In genomic region chr2:46764547-46764946, GRCh38 we compare ENCODE assay signal across 21 cellular contexts.
DNase-seq lines count a peak whose midpoint lies in the region; ATAC-seq, FAIRE-seq and TF ChIP-seq lines count a peak whose summit lies in the region.
"Had no signal": no experiment of that assay in that cellular context is flagged by ENCODE, and none has a peak within 500 bp of the region (broad histone marks: within the 10 kb centered on the region; RNA-seq: fewer than 3 reads in every experiment).

No MANE protein-coding gene starts in this region.

- TF ChIP-seq POLR2A in HepG2 (IDR thresholded peaks at IDR 0.05; ENCODE audit: insufficient read depth in 1 of 2, low read depth in 2 of 2, low read length in 2 of 2) (no peak), right lobe of liver (IDR thresholded peaks at IDR 0.05) (no peak), IMR-90 (IDR thresholded peaks at IDR 0.05; ENCODE audit: low read depth, low read length) (no peak), GM12878 (IDR thresholded peaks at IDR 0.05; ENCODE audit: low read depth, low read length) (no peak)

- BruUV-seq in HepG2 (replicated peaks; lab: Mats Ljungman, UMichigan) (TSS peak; percentile 15), IMR-90 (replicated peaks; lab: Mats Ljungman, UMichigan) (no TSS peak), GM12878 (replicated peaks; lab: Mats Ljungman, UMichigan) (TSS peak; percentile 42)

- H3K27me3 ChIP-seq in HepG2 (ENCODE audit: control insufficient read depth in 1 of 2, insufficient read depth in 2 of 2, low read length in 2 of 2): no peaks in the 10 kb centered on the region
- H3K27me3 ChIP-seq in right lobe of liver: no peaks in the 10 kb centered on the region
- H3K27me3 ChIP-seq in IMR-90 (ENCODE audit: control insufficient read depth, insufficient read depth, low read length): no peaks in the 10 kb centered on the region
- no peaks in the 10 kb centered on the region for H3K27me3 ChIP-seq in GM12878 (replicated peaks in 1 of 2; ENCODE audit: control insufficient read depth in 2 of 2, insufficient read depth in 2 of 2, low read length in 1 of 2)

- FAIRE-seq in HepG2 (lab: Jason Lieb, UNC) (no peak), GM12878 (lab: Jason Lieb, UNC) (no peak), kidney (lab: Jason Lieb, UNC) (no peak)
- FAIRE-seq: D721Med, G401.6, GM12892, GM18507 had no signal

- no peak overlapping the region for H2AK9ac ChIP-seq in IMR-90 (replicated peaks; ENCODE audit: low read depth, low read length, poor library complexity)

- POLR2A ChIA-PET in HepG2 (lab: Yijun Ruan, JAX): interaction anchor here (1.1 kb wide), 1 partner anchor 16 kb away, joined by 3 read pairs; no protein-coding TSS in a partner anchor
- POLR2A ChIA-PET in IMR-90 (lab: Charles Lee; ENCODE audit: unreplicated experiment): no interaction called here
- POLR2A ChIA-PET in GM12878 (lab: Charles Lee): no interaction called here

- H3K4me3 ChIP-seq in HepG2 (replicated peaks in 1 of 3; ENCODE audit: insufficient read depth in 1 of 3, low read depth in 2 of 3, low read length in 3 of 3): no peak overlapping the region
- no peak overlapping the region for H3K4me3 ChIP-seq in right lobe of liver
- H3K4me3 ChIP-seq in IMR-90 (ENCODE audit: insufficient read depth, low read depth, low read length): no peak overlapping the region
- no peak overlapping the region for H3K4me3 ChIP-seq in GM12878
- no peak overlapping the region for H3K4me3 ChIP-seq in kidney (ENCODE audit: low read length in 2 of 2)
- H3K4me3 ChIP-seq: GM23338 had no signal

- RAD21 ChIA-PET in GM12878 (lab: Charles Lee; ENCODE audit: unreplicated experiment): no interaction called here

- H2AFZ ChIP-seq in HepG2 (ENCODE audit: low read length) (no peak overlapping the region), IMR-90 (replicated peaks; ENCODE audit: low read length, poor library complexity) (no peak overlapping the region), GM12878 (ENCODE audit: control insufficient read depth, low read depth, low read length) (no peak overlapping the region)
- H2AFZ ChIP-seq: GM23338 had no signal

- no peaks in the 10 kb centered on the region for H3K9me3 ChIP-seq in HepG2 (ENCODE audit: low read length)
- no peaks in the 10 kb centered on the region for H3K9me3 ChIP-seq in right lobe of liver
- no peaks in the 10 kb centered on the region for H3K9me3 ChIP-seq in IMR-90 (ENCODE audit: control insufficient read depth, insufficient read depth, low read length)
- no peaks in the 10 kb centered on the region for H3K9me3 ChIP-seq in GM12878 (replicated peaks; ENCODE audit: control insufficient read depth, insufficient read depth, low read length)
- H3K9me3 ChIP-seq in kidney (ENCODE audit: control insufficient read depth in 1 of 2, low read length in 2 of 2): no peaks in the 10 kb centered on the region
- H3K9me3 ChIP-seq: Caco-2 had no signal

- no peak overlapping the region for H2AK5ac ChIP-seq in IMR-90 (ENCODE audit: low read depth, low read length)

- peaks cover 20 to 60% of the 10 kb centered on the region in 2 experiments for H3K79me1 ChIP-seq in IMR-90 (ENCODE audit: low read depth in 1 of 2, low read length in 2 of 2)

- no peak overlapping the region for H4K8ac ChIP-seq in IMR-90 (ENCODE audit: low read depth in 2 of 2, low read length in 2 of 2)

- H3K9ac ChIP-seq in HepG2 (ENCODE audit: insufficient read depth, low read depth, low read length) (no peak overlapping the region), IMR-90 (ENCODE audit: low read depth, low read length) (no peak overlapping the region), GM12878 (ENCODE audit: control insufficient read depth, insufficient read depth, low read length) (no peak overlapping the region), kidney (ENCODE audit: low read length in 2 of 2) (no peak overlapping the region)

- dilution Hi-C loops in IMR-90 (cut with HindIII; ENCODE audit: low sequenced_read_pairs, unreplicated experiment): no loop called here

- no peak overlapping the region for H3K4me2 ChIP-seq in HepG2 (ENCODE audit: low read depth, low read length)
- no peak overlapping the region for H3K4me2 ChIP-seq in IMR-90 (ENCODE audit: low read depth, low read length)
- H3K4me2 ChIP-seq in GM12878 (ENCODE audit: control insufficient read depth, insufficient read depth): no peak overlapping the region
- H3K4me2 ChIP-seq: GM23338 had no signal

- H3K9me1 ChIP-seq in IMR-90 (ENCODE audit: insufficient read depth, low read length): peaks cover 9% of the 10 kb centered on the region; the same call in 1 of the 2 replicates

- CTCF ChIA-PET in HepG2 (lab: Yijun Ruan, JAX; ENCODE audit: low intra/inter-chr PET ratio, low total read pairs) (no interaction called here), IMR-90 (lab: Yijun Ruan, JAX) (no interaction called here), GM12878 (lab: Yijun Ruan, JAX) (interaction anchor here (0.9 kb wide), 1 partner anchor 15 kb away, joined by 5 read pairs; no protein-coding TSS in a partner anchor)

- H3K27ac ChIP-seq in HepG2 (ENCODE audit: extremely low read length, insufficient read depth, low read length) (no peak overlapping the region), right lobe of liver (no peak overlapping the region), IMR-90 (ENCODE audit: insufficient read depth, low read length) (no peak overlapping the region), GM12878 (ENCODE audit: control insufficient read depth, insufficient read depth) (no peak overlapping the region), kidney (ENCODE audit: low read depth in 2 of 2, low read length in 2 of 2) (no peak overlapping the region)
- H3K27ac ChIP-seq: C4-2B had no signal

- H3K14ac ChIP-seq in IMR-90 (replicated peaks; ENCODE audit: low read depth, low read length): no peak overlapping the region

- no peak overlapping the region for H3K18ac ChIP-seq in IMR-90 (ENCODE audit: low read depth, low read length)

- no peak overlapping the region for H2BK20ac ChIP-seq in IMR-90 (ENCODE audit: low read depth, low read length)

- no peak overlapping the region for H2BK120ac ChIP-seq in IMR-90 (ENCODE audit: low read depth, low read length)

- H3K36me3 ChIP-seq in HepG2 (replicated peaks in 1 of 2; ENCODE audit: control insufficient read depth in 1 of 2, insufficient read depth in 2 of 2, low read length in 2 of 2): peaks cover 0 to 7% of the 10 kb centered on the region in 2 experiments; a peak in 3 of 5 replicates
- peaks cover 0 to under 1% (median 0%) of the 10 kb centered on the region in 4 donors for H3K36me3 ChIP-seq in right lobe of liver
- H3K36me3 ChIP-seq in IMR-90 (ENCODE audit: control insufficient read depth, insufficient read depth, low read length): peaks cover 6% of the 10 kb centered on the region
- peaks cover under 1 to 2% of the 10 kb centered on the region in 2 experiments; a peak in 1 of 4 replicates for H3K36me3 ChIP-seq in GM12878 (ENCODE audit: control insufficient read depth in 2 of 2, insufficient read depth in 2 of 2, low read length in 1 of 2)
- H3K36me3 ChIP-seq in kidney (ENCODE audit: control insufficient read depth in 1 of 2, insufficient read depth in 2 of 2, low read length in 2 of 2): peaks cover 3 to 4% of the 10 kb centered on the region in 2 donors

- no peak for DNase-seq in HepG2 (ENCODE audit: low spot score)
- DNase-seq in right lobe of liver: no peak
- no peak for DNase-seq in IMR-90
- no peak for DNase-seq in GM12878 (ENCODE audit: low read depth, low spot score)
- DNase-seq in AG08396 (ENCODE audit: low spot score): no peak
- no peak for DNase-seq in SKM-1 (lab: John Stamatoyannopoulos, UW; ENCODE audit: unreplicated experiment)
- DNase-seq in NCI-H2227 treated with DMSO at 0.1 percent for 48 hours (lab: John Stamatoyannopoulos, UW): no peak
- no peak for DNase-seq in kidney
- DNase-seq: 8988T; ACHN; AML-193; Caco-2; CD4-positive, alpha-beta T cell; H7; KBM-7 had no signal

- SMC1A ChIA-PET in GM12878 (lab: Charles Lee; ENCODE audit: uncharacterized antibody, unreplicated experiment): interaction anchor here (1.0 kb wide), 1 partner anchor 107 kb away, joined by 4 read pairs; no protein-coding TSS in a partner anchor

- peaks cover 6% of the 10 kb centered on the region for H3K79me2 ChIP-seq in HepG2 (ENCODE audit: insufficient read depth, low read length)
- H3K79me2 ChIP-seq in GM12878 (ENCODE audit: control insufficient read depth, insufficient read depth, low read length): no peaks in the 10 kb centered on the region

- in situ Hi-C loops in HepG2 (cut with HindIII; ENCODE audit: extremely low pct_ligation_motif_present, low pct_unique_long_range_greater_than_20kb) (no loop called here), IMR-90 (cut with MboI; ENCODE audit: low sequenced_read_pairs) (no loop called here), GM12878 (cut with MboI) (no loop called here)

- intact Hi-C loops in HepG2 (cut with micrococcal nuclease; ENCODE audit: unreplicated experiment) (no loop called here), right lobe of liver (cut with DNase I) (no loop called here), IMR-90 (cut with micrococcal nuclease) (no loop called here), GM12878 (cut with micrococcal nuclease; ENCODE audit: unreplicated experiment) (no loop called here), kidney (cut with DNase I) (no loop called here)

- H3K56ac ChIP-seq in IMR-90 (ENCODE audit: extremely low read depth, insufficient read depth, low read length): no peak overlapping the region

- ATAC-seq in HepG2 (no peak), right lobe of liver (no peak), IMR-90 (ENCODE audit: low read depth) (no peak), GM12878 (no peak)
- ATAC-seq: GM23338 had no signal

- H4K20me1 ChIP-seq in HepG2 (ENCODE audit: insufficient read depth, low read length): no peaks in the 10 kb centered on the region
- H4K20me1 ChIP-seq in IMR-90 (ENCODE audit: insufficient read depth, low read length): peaks cover 17% of the 10 kb centered on the region
- H4K20me1 ChIP-seq in GM12878 (ENCODE audit: control insufficient read depth, insufficient read depth): no peaks in the 10 kb centered on the region

- H3K4me1 ChIP-seq in HepG2 (ENCODE audit: insufficient read depth, low read length) (peaks cover 7% of the 10 kb centered on the region), right lobe of liver (no peaks in the 10 kb centered on the region), IMR-90 (ENCODE audit: control insufficient read depth, insufficient read depth, low read length) (peaks cover 5% of the 10 kb centered on the region), GM12878 (ENCODE audit: control insufficient read depth, insufficient read depth, low read length) (no peaks in the 10 kb centered on the region), kidney (ENCODE audit: control insufficient read depth in 1 of 2, insufficient read depth in 1 of 2, low read depth in 1 of 2, low read length in 2 of 2) (no peaks in the 10 kb centered on the region)
- H3K4me1 ChIP-seq: Caco-2 had no signal

- 95% methylated on average over 3 of the region's 3 CpGs for WGBS in HepG2 (ENCODE audit: low lambda C conversion rate)
- 92% methylated on average over 3 of the region's 3 CpGs for WGBS in right lobe of liver (ENCODE audit: insufficient coverage, low coverage, low lambda C conversion rate, missing lambda C conversion rate)
- WGBS in IMR-90 (ENCODE audit: extremely low coverage in 2 of 2, insufficient read length in 1 of 2), 2 experiments: no CpG with 5 or more reads among the region's 3 CpGs
- WGBS in GM12878 (ENCODE audit: insufficient coverage, insufficient replicate concordance, low lambda C conversion rate, missing lambda C conversion rate): 95% methylated on average over 3 of the region's 3 CpGs

- H2BK15ac ChIP-seq in IMR-90 (ENCODE audit: low read depth, low read length): no peak overlapping the region

- peak overlapping the region; percentile 26; the same call in 1 of the 2 replicates for H4K5ac ChIP-seq in IMR-90 (ENCODE audit: low read depth, low read length)

- TF ChIP-seq RAD21 in HepG2 (CRISPR knock-in tag; IDR thresholded peaks at IDR 0.05): no peak
- no peak for TF ChIP-seq RAD21 in IMR-90 (IDR thresholded peaks at IDR 0.05; ENCODE audit: low read length)
- TF ChIP-seq RAD21 in GM12878 (IDR thresholded peaks at IDR 0.05; ENCODE audit: insufficient read depth, low read depth, low read length): no peak

- H3K4ac ChIP-seq in IMR-90 (ENCODE audit: low read depth, low read length): no peak overlapping the region

- no peak for TF ChIP-seq EP300 in HepG2 (IDR thresholded peaks at IDR 0.05; ENCODE audit: low read depth in 2 of 2, low read length in 2 of 2)
- TF ChIP-seq EP300 in HepG2 (CRISPR knock-in tag; IDR thresholded peaks at IDR 0.05; ENCODE audit: borderline replicate concordance): no peak
- no peak for TF ChIP-seq EP300 in GM12878 (IDR thresholded peaks at IDR 0.05; ENCODE audit: borderline replicate concordance in 1 of 2, control insufficient read depth in 1 of 2, low read depth in 2 of 2, low read length in 2 of 2)

- H4K91ac ChIP-seq in IMR-90 (ENCODE audit: insufficient read depth, low read depth, low read length): no peak overlapping the region

- no peak overlapping the region for H2BK5ac ChIP-seq in IMR-90 (ENCODE audit: low read depth, low read length, poor library complexity, severe bottlenecking)

- no peak overlapping the region; the same call in 1 of the 2 replicates for H3K23ac ChIP-seq in IMR-90 (ENCODE audit: low read depth, low read length)

- TF ChIP-seq CTCF in HepG2 (CRISPR knock-in tag; IDR thresholded peaks at IDR 0.05) (no peak), right lobe of liver (IDR thresholded peaks at IDR 0.05) (no peak), IMR-90 (conservative IDR thresholded peaks at IDR 0.05; ENCODE audit: low read depth, low read length) (no peak), GM12878 (IDR thresholded peaks at IDR 0.05 in 2 of 3, conservative IDR thresholded peaks at IDR 0.05 in 1 of 3; ENCODE audit: control insufficient read depth in 2 of 3, extremely low read depth in 1 of 3, insufficient read depth in 1 of 3, low read depth in 3 of 3, low read length in 3 of 3) (no peak), kidney (IDR thresholded peaks at IDR 0.05; ENCODE audit: borderline replicate concordance, extremely low read depth, insufficient read depth) (no peak)
